1 cellular context compared by ENCODE assay signal in genomic region chr22:23203452-23204124, GRCh38.
TF ChIP-seq lines count a peak whose summit lies in the region.

No MANE protein-coding gene starts in this region.

TF ChIP-seq in H1, 55 proteins besides CTCF, POLR2A, EP300 and RAD21:
- TF ChIP-seq JUN (IDR thresholded peaks at IDR 0.05; ENCODE audit: low read depth, low read length) = no peak
- no peak for TF ChIP-seq SUZ12 (IDR thresholded peaks at IDR 0.05; ENCODE audit: low read length)
- TF ChIP-seq NRF1 (IDR thresholded peaks at IDR 0.05; ENCODE audit: low read depth, low read length) = no peak
- no peak for TF ChIP-seq RXRA (IDR thresholded peaks at IDR 0.05; ENCODE audit: insufficient read depth, low read depth, low read length)
- TF ChIP-seq TAF7 (optimal IDR thresholded peaks at IDR 0.05; ENCODE audit: borderline replicate concordance, low read depth, low read length) = no peak
